1 cellular context compared by ENCODE assay signal in genomic region chr19:4342421-4343055, GRCh38.
TF ChIP-seq lines count a peak whose summit lies in the region.

No MANE protein-coding gene starts in this region.

TF ChIP-seq in GM12878, 131 proteins besides CTCF, POLR2A, EP300 and RAD21 (continued from another document):
- TF ChIP-seq SKIL (IDR thresholded peaks at IDR 0.05; ENCODE audit: low read depth, poor library complexity, severe bottlenecking) (peak; percentile 83), TCF3 (IDR thresholded peaks at IDR 0.05; ENCODE audit: borderline replicate concordance, insufficient read depth, low read depth, low read length) (no peak), MTA2 (IDR thresholded peaks at IDR 0.05; ENCODE audit: low read depth) (no peak), SIN3A (IDR thresholded peaks at IDR 0.05; ENCODE audit: low read depth, low read length) (no peak), USF2 (IDR thresholded peaks at IDR 0.05; ENCODE audit: borderline replicate concordance, low read depth, low read length) (no peak), MLLT1 (IDR thresholded peaks at IDR 0.05) (peak; percentile 95), NFXL1 (IDR thresholded peaks at IDR 0.05; ENCODE audit: borderline replicate concordance) (no peak), ZNF207 (IDR thresholded peaks at IDR 0.05; ENCODE audit: borderline replicate concordance) (no peak), IKZF2 (IDR thresholded peaks at IDR 0.05) (no peak; a peak in 2 of 4 replicates), PBX3 (IDR thresholded peaks at IDR 0.05; ENCODE audit: insufficient replicate concordance, low read depth, low read length) (peak; percentile 93), ZBTB4 (CRISPR knock-in tag; IDR thresholded peaks at IDR 0.05) (peak; percentile 85), PRDM15 (CRISPR knock-in tag; IDR thresholded peaks at IDR 0.05) (peak; percentile 55; the same call in 1 of the 2 replicates), RFX5 (IDR thresholded peaks at IDR 0.05; ENCODE audit: low read depth, low read length) (peak; percentile 85), HDAC6 (IDR thresholded peaks at IDR 0.05; ENCODE audit: unreplicated experiment) (no peak), BHLHE40 (IDR thresholded peaks at IDR 0.05; ENCODE audit: borderline replicate concordance in 1 of 2, low read depth in 2 of 2, low read length in 1 of 2) (no peak), RB1 (IDR thresholded peaks at IDR 0.05; ENCODE audit: borderline replicate concordance) (peak; percentile 46; the same call in 1 of the 2 replicates), CBX3 (IDR thresholded peaks at IDR 0.05; ENCODE audit: borderline replicate concordance, low read depth) (no peak), PAX8 (IDR thresholded peaks at IDR 0.05) (no peak), NR2C2 (IDR thresholded peaks at IDR 0.05; ENCODE audit: borderline replicate concordance, control insufficient read depth, insufficient read length, low read depth) (no peak), YBX1 (IDR thresholded peaks at IDR 0.05) (no peak)
